Comparison of ENCODE assay signal across 2 cellular contexts in the genomic region with DNA sequence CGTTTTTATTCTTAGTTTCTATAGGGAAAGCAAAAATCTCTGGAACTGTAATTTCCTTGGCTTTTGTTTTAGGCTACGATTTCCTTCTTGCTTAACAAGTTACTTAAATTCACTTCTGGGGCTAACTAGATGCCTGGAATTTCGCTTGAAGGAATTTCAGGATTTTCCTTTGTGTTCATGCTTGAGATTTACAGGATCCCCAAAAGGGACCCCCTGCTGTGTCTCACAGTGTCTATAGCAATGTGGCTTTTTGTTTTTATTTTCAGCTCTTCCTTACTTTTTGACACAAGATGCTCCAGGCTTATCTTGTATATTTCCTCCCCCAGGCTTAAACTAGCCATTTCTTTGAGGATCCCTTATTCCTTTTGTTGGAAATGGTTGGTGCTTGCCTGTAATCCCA.
TF ChIP-seq lines count a peak whose summit lies in the region.

No MANE protein-coding gene starts in this region.

TF ChIP-seq in GM23338, 12 proteins besides CTCF, POLR2A, EP300 and RAD21:
- TF ChIP-seq, protein P1, sequence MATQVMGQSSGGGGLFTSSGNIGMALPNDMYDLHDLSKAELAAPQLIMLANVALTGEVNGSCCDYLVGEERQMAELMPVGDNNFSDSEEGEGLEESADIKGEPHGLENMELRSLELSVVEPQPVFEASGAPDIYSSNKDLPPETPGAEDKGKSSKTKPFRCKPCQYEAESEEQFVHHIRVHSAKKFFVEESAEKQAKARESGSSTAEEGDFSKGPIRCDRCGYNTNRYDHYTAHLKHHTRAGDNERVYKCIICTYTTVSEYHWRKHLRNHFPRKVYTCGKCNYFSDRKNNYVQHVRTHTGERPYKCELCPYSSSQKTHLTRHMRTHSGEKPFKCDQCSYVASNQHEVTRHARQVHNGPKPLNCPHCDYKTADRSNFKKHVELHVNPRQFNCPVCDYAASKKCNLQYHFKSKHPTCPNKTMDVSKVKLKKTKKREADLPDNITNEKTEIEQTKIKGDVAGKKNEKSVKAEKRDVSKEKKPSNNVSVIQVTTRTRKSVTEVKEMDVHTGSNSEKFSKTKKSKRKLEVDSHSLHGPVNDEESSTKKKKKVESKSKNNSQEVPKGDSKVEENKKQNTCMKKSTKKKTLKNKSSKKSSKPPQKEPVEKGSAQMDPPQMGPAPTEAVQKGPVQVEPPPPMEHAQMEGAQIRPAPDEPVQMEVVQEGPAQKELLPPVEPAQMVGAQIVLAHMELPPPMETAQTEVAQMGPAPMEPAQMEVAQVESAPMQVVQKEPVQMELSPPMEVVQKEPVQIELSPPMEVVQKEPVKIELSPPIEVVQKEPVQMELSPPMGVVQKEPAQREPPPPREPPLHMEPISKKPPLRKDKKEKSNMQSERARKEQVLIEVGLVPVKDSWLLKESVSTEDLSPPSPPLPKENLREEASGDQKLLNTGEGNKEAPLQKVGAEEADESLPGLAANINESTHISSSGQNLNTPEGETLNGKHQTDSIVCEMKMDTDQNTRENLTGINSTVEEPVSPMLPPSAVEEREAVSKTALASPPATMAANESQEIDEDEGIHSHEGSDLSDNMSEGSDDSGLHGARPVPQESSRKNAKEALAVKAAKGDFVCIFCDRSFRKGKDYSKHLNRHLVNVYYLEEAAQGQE (IDR thresholded peaks at IDR 0.05; ENCODE audit: unreplicated experiment): no peak
- no peak for TF ChIP-seq ZNF114 (CRISPR knock-in tag; IDR thresholded peaks at IDR 0.05)
- TF ChIP-seq, protein P2, sequence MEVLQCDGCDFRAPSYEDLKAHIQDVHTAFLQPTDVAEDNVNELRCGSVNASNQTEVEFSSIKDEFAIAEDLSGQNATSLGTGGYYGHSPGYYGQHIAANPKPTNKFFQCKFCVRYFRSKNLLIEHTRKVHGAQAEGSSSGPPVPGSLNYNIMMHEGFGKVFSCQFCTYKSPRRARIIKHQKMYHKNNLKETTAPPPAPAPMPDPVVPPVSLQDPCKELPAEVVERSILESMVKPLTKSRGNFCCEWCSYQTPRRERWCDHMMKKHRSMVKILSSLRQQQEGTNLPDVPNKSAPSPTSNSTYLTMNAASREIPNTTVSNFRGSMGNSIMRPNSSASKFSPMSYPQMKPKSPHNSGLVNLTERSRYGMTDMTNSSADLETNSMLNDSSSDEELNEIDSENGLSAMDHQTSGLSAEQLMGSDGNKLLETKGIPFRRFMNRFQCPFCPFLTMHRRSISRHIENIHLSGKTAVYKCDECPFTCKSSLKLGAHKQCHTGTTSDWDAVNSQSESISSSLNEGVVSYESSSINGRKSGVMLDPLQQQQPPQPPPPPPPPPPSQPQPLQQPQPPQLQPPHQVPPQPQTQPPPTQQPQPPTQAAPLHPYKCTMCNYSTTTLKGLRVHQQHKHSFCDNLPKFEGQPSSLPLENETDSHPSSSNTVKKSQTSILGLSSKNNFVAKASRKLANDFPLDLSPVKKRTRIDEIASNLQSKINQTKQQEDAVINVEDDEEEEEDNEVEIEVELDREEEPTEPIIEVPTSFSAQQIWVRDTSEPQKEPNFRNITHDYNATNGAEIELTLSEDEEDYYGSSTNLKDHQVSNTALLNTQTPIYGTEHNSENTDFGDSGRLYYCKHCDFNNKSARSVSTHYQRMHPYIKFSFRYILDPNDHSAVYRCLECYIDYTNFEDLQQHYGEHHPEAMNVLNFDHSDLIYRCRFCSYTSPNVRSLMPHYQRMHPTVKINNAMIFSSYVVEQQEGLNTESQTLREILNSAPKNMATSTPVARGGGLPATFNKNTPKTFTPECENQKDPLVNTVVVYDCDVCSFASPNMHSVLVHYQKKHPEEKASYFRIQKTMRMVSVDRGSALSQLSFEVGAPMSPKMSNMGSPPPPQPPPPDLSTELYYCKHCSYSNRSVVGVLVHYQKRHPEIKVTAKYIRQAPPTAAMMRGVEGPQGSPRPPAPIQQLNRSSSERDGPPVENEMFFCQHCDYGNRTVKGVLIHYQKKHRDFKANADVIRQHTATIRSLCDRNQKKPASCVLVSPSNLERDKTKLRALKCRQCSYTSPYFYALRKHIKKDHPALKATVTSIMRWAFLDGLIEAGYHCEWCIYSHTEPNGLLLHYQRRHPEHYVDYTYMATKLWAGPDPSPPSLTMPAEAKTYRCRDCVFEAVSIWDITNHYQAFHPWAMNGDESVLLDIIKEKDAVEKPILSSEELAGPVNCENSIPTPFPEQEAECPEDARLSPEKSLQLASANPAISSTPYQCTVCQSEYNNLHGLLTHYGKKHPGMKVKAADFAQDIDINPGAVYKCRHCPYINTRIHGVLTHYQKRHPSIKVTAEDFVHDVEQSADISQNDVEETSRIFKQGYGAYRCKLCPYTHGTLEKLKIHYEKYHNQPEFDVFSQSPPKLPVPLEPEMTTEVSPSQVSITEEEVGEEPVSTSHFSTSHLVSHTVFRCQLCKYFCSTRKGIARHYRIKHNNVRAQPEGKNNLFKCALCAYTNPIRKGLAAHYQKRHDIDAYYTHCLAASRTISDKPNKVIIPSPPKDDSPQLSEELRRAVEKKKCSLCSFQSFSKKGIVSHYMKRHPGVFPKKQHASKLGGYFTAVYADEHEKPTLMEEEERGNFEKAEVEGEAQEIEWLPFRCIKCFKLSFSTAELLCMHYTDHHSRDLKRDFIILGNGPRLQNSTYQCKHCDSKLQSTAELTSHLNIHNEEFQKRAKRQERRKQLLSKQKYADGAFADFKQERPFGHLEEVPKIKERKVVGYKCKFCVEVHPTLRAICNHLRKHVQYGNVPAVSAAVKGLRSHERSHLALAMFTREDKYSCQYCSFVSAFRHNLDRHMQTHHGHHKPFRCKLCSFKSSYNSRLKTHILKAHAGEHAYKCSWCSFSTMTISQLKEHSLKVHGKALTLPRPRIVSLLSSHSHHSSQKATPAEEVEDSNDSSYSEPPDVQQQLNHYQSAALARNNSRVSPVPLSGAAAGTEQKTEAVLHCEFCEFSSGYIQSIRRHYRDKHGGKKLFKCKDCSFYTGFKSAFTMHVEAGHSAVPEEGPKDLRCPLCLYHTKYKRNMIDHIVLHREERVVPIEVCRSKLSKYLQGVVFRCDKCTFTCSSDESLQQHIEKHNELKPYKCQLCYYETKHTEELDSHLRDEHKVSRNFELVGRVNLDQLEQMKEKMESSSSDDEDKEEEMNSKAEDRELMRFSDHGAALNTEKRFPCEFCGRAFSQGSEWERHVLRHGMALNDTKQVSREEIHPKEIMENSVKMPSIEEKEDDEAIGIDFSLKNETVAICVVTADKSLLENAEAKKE (CRISPR knock-in tag; IDR thresholded peaks at IDR 0.05): no peak
- no peak for TF ChIP-seq ZNF331 (CRISPR knock-in tag; IDR thresholded peaks at IDR 0.05; ENCODE audit: low read depth)
- TF ChIP-seq JUNB (IDR thresholded peaks at IDR 0.05; ENCODE audit: unreplicated experiment): no peak
- TF ChIP-seq POLR2AphosphoS5 (IDR thresholded peaks at IDR 0.05; ENCODE audit: low read depth): no peak

TF ChIP-seq in WTC11, 78 proteins besides CTCF, POLR2A, EP300 and RAD21 (continued from another document):
- no peak for TF ChIP-seq JUN (CRISPR knock-in tag; IDR thresholded peaks at IDR 0.05)
- TF ChIP-seq, protein P3, sequence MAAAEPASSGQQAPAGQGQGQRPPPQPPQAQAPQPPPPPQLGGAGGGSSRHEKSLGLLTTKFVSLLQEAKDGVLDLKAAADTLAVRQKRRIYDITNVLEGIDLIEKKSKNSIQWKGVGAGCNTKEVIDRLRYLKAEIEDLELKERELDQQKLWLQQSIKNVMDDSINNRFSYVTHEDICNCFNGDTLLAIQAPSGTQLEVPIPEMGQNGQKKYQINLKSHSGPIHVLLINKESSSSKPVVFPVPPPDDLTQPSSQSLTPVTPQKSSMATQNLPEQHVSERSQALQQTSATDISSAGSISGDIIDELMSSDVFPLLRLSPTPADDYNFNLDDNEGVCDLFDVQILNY (CRISPR knock-in tag; IDR thresholded peaks at IDR 0.05): no peak
- TF ChIP-seq NFE2L1 (CRISPR knock-in tag; IDR thresholded peaks at IDR 0.05): no peak
- no peak for TF ChIP-seq FOXK1 (CRISPR knock-in tag; IDR thresholded peaks at IDR 0.05)
- no peak for TF ChIP-seq ZNF263 (CRISPR knock-in tag; IDR thresholded peaks at IDR 0.05; ENCODE audit: low read depth)
- TF ChIP-seq ATF1 (CRISPR knock-in tag; IDR thresholded peaks at IDR 0.05): no peak
- TF ChIP-seq NFATC4 (CRISPR knock-in tag; IDR thresholded peaks at IDR 0.05): no peak
- no peak for TF ChIP-seq ZNF317 (CRISPR knock-in tag; IDR thresholded peaks at IDR 0.05; ENCODE audit: borderline replicate concordance, low read depth)
- no peak for TF ChIP-seq ZNF396 (CRISPR knock-in tag; IDR thresholded peaks at IDR 0.05; ENCODE audit: borderline replicate concordance)
- no peak for TF ChIP-seq ZBTB21 (CRISPR knock-in tag; IDR thresholded peaks at IDR 0.05; ENCODE audit: borderline replicate concordance)
- TF ChIP-seq, protein P4, sequence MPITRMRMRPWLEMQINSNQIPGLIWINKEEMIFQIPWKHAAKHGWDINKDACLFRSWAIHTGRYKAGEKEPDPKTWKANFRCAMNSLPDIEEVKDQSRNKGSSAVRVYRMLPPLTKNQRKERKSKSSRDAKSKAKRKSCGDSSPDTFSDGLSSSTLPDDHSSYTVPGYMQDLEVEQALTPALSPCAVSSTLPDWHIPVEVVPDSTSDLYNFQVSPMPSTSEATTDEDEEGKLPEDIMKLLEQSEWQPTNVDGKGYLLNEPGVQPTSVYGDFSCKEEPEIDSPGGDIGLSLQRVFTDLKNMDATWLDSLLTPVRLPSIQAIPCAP (CRISPR knock-in tag; IDR thresholded peaks at IDR 0.05): no peak
TF ChIP-seq in WTC11: peak in this region for 0.
